Comparison of ENCODE assay signal across 8 cellular contexts in the genomic region with DNA sequence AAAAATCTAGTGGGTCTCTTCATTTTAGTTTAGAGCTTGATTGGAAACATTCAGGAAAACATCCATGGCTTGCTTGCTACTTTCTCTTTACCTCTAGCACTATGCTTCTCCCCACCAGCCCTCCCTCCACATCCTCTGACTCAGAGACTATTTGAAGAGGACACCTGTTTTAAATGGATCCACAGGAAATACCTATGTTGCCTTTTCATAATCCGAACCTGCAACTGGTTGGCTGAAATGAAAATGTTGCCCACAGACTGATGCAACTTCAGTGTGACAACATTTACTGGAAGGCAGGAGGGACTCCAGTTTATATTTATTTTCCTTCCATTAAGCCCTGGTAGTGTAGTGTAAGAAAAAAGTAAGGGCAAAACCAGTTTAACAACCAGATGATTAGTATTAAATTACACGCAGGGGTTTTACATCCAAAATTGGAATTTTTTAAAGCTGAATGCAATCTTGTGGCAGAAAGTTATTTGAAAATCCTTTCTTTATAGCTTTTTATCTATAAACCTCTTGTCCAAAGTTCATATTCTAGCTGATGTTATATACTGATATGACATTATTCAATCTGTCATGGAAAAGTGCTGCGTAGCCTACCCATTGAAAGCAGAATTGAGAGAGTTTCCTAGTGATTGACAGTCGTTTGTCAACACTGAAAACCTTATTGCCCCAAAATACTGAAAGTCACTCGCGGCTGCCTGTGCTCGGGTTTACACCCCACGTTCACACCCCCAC. TPM values are rescaled to one million over a fixed set of nuclear protein-coding genes. Genes with fewer than 3 reads are reported as not detected.
DNase-seq lines count a peak whose midpoint lies in the region; ATAC-seq and TF ChIP-seq lines count a peak whose summit lies in the region.

No MANE protein-coding gene starts in this region.

- POLR2A ChIA-PET in activated CD4-positive, alpha-beta memory T cell treated with anti-CD3 and anti-CD28 coated beads for 36 hours (lab: Charles Lee): interaction anchor here (0.6 kb wide), 1 partner anchor 677 kb away, joined by 4 read pairs; no protein-coding TSS in a partner anchor

- H3K9me3 ChIP-seq in KOPT-K1 (ENCODE audit: insufficient read depth, low read length, poor library complexity, severe bottlenecking) (no peaks in the 10 kb centered on the region), fibroblast of lung (ENCODE audit: control insufficient read depth, insufficient read depth, low read depth, low read length) (no peaks in the 10 kb centered on the region), neural cell (ENCODE audit: low read length) (no peaks in the 10 kb centered on the region)

- no peaks in the 10 kb centered on the region for H3K36me3 ChIP-seq in KOPT-K1 (ENCODE audit: insufficient read depth, low read length)
- H3K36me3 ChIP-seq in fibroblast of lung (ENCODE audit: control insufficient read depth, insufficient read depth, low read length): no peaks in the 10 kb centered on the region
- H3K36me3 ChIP-seq in neural cell (ENCODE audit: insufficient read depth, low read length): no peaks in the 10 kb centered on the region

- no peaks in the 10 kb centered on the region for H3F3A ChIP-seq in neural cell (ENCODE audit: insufficient read depth, low read length, poor library complexity, severe bottlenecking)

- no peak for TF ChIP-seq RAD21 in neural cell (conservative IDR thresholded peaks at IDR 0.05)

- intact Hi-C loops in activated CD4-positive, alpha-beta memory T cell treated with anti-CD3 and anti-CD28 coated beads for 36 hours (cut with micrococcal nuclease): loop anchor here (1.0 to 5.0 kb wide), 4 partner anchors 38 to 391 kb away; partner anchors contain the start of genes ADAT2 and PEX3

- no peaks in the 10 kb centered on the region for H3K36me3 Mint-ChIP-seq in activated CD4-positive, alpha-beta memory T cell treated with anti-CD3 and anti-CD28 coated beads for 36 hours

- no peaks in the 10 kb centered on the region for H3K9me2 ChIP-seq in neural cell (ENCODE audit: insufficient read depth, low read length)

- H3K4me2 ChIP-seq in fibroblast of lung (ENCODE audit: extremely low read depth, insufficient read depth, low read length) (peak overlapping the region; percentile 55), neural cell (ENCODE audit: low read length) (peak overlapping the region; percentile 74)

- TF ChIP-seq CTCF in fibroblast of lung (conservative IDR thresholded peaks at IDR 0.05 in 1 of 2, IDR thresholded peaks at IDR 0.05 in 1 of 2; ENCODE audit: low read depth in 1 of 2, low read length in 2 of 2) (no peak), neural cell (IDR thresholded peaks at IDR 0.05; ENCODE audit: poor library complexity, severe bottlenecking) (no peak)

- CTCF ChIA-PET in activated CD4-positive, alpha-beta memory T cell treated with anti-CD3 and anti-CD28 coated beads for 36 hours (lab: Charles Lee): interaction anchor here (0.9 to 1.6 kb wide), 4 partner anchors 34 to 585 kb away, joined by 3 read pairs; no protein-coding TSS in a partner anchor

- no peaks in the 10 kb centered on the region for H3K9me3 Mint-ChIP-seq in activated CD4-positive, alpha-beta memory T cell treated with anti-CD3 and anti-CD28 coated beads for 36 hours

- no peaks in the 10 kb centered on the region for H3K27me3 Mint-ChIP-seq in activated CD4-positive, alpha-beta memory T cell treated with anti-CD3 and anti-CD28 coated beads for 36 hours

- H3K4me3 ChIP-seq in fibroblast of lung (replicated peaks in 1 of 4; ENCODE audit: control extremely low read depth in 1 of 4, insufficient read depth in 1 of 4, low read depth in 3 of 4, low read length in 4 of 4) (peak overlapping the region; percentile 57 to 93 (median 66)), neural cell (ENCODE audit: low read length) (peak overlapping the region; percentile 89)

- H3K9ac ChIP-seq in fibroblast of lung (ENCODE audit: insufficient read depth, low read length) (peak overlapping the region; percentile 92), neural cell (ENCODE audit: low read length) (peak overlapping the region; percentile 76)

- no peaks in the 10 kb centered on the region for H4K20me1 ChIP-seq in fibroblast of lung (ENCODE audit: control insufficient read depth, extremely low read depth, insufficient read depth, low read length)
- H4K20me1 ChIP-seq in neural cell (ENCODE audit: insufficient read depth): no peaks in the 10 kb centered on the region

- TF ChIP-seq EP300 in neural cell (conservative IDR thresholded peaks at IDR 0.05; ENCODE audit: poor library complexity, severe bottlenecking): no peak

- peak overlapping the region; percentile 89 for H3K4me3 Mint-ChIP-seq in activated CD4-positive, alpha-beta memory T cell treated with anti-CD3 and anti-CD28 coated beads for 36 hours

- peaks cover 23% of the 10 kb centered on the region for H3K4me1 Mint-ChIP-seq in activated CD4-positive, alpha-beta memory T cell treated with anti-CD3 and anti-CD28 coated beads for 36 hours (ENCODE audit: low read depth)

- no peak for ATAC-seq in GM18511 (IDR thresholded peaks at IDR 0.05; ENCODE audit: unreplicated experiment)

- H3K79me2 ChIP-seq in fibroblast of lung (ENCODE audit: control insufficient read depth, insufficient read depth, low read length) (no peaks in the 10 kb centered on the region), neural cell (replicated peaks; ENCODE audit: insufficient read depth, low read length) (no peaks in the 10 kb centered on the region)

- H3K27ac Mint-ChIP-seq in activated CD4-positive, alpha-beta memory T cell treated with anti-CD3 and anti-CD28 coated beads for 36 hours: peak overlapping the region; percentile 92

- peak overlapping the region; percentile 3 for H2AFZ ChIP-seq in fibroblast of lung (ENCODE audit: low read length)
- H2AFZ ChIP-seq in neural cell (ENCODE audit: low read depth, low read length): peak overlapping the region; percentile 87

- peak overlapping the region; percentile 52 for H3K27ac ChIP-seq in KOPT-K1 (ENCODE audit: low read depth, low read length, poor library complexity, severe bottlenecking)
- H3K27ac ChIP-seq in fibroblast of lung (ENCODE audit: insufficient read depth, low read length): peak overlapping the region; percentile 89
- peak overlapping the region; percentile 56 for H3K27ac ChIP-seq in neural cell (ENCODE audit: low read length)

- H3K4me1 ChIP-seq in fibroblast of lung (ENCODE audit: control insufficient read depth, extremely low read depth, insufficient read depth, low read length): no peaks in the 10 kb centered on the region

- H3K27me3 ChIP-seq in fibroblast of lung (ENCODE audit: control insufficient read depth, insufficient read depth, low read length): no peaks in the 10 kb centered on the region
- no peaks in the 10 kb centered on the region for H3K27me3 ChIP-seq in neural cell (ENCODE audit: insufficient read depth, low read depth, low read length)

- peak; percentile 41 for DNase-seq in NK-92 treated with Interleukin-12 subunit alpha and Interleukin-12 subunit beta, amount 100 ng/mL, for 24 hours (lab: John Stamatoyannopoulos, UW)
- DNase-seq in NK-92 (lab: John Stamatoyannopoulos, UW; ENCODE audit: unreplicated experiment) (no peak), fibroblast of lung (ENCODE audit: low read depth in 2 of 2) (peak; percentile 72 to 94), epidermal melanocyte (ENCODE audit: insufficient read length, low spot score) (no peak)
- peak; percentile 65 for DNase-seq in activated CD4-positive, alpha-beta memory T cell treated with anti-CD3 and anti-CD28 coated beads for 36 hours

TF ChIP-seq in neural cell, 6 proteins besides CTCF, POLR2A, EP300 and RAD21:
- TF ChIP-seq EZH2 (IDR thresholded peaks at IDR 0.05; ENCODE audit: borderline replicate concordance, insufficient read depth, low read length, poor library complexity, severe bottlenecking) (no peak), MXI1 (conservative IDR thresholded peaks at IDR 0.05; ENCODE audit: poor library complexity, severe bottlenecking) (no peak), POLR2AphosphoS5 (IDR thresholded peaks at IDR 0.05) (no peak), TAF1 (IDR thresholded peaks at IDR 0.05; ENCODE audit: low read depth) (no peak), SMC3 (conservative IDR thresholded peaks at IDR 0.05; ENCODE audit: poor library complexity) (no peak)
- TF ChIP-seq, protein P1, sequence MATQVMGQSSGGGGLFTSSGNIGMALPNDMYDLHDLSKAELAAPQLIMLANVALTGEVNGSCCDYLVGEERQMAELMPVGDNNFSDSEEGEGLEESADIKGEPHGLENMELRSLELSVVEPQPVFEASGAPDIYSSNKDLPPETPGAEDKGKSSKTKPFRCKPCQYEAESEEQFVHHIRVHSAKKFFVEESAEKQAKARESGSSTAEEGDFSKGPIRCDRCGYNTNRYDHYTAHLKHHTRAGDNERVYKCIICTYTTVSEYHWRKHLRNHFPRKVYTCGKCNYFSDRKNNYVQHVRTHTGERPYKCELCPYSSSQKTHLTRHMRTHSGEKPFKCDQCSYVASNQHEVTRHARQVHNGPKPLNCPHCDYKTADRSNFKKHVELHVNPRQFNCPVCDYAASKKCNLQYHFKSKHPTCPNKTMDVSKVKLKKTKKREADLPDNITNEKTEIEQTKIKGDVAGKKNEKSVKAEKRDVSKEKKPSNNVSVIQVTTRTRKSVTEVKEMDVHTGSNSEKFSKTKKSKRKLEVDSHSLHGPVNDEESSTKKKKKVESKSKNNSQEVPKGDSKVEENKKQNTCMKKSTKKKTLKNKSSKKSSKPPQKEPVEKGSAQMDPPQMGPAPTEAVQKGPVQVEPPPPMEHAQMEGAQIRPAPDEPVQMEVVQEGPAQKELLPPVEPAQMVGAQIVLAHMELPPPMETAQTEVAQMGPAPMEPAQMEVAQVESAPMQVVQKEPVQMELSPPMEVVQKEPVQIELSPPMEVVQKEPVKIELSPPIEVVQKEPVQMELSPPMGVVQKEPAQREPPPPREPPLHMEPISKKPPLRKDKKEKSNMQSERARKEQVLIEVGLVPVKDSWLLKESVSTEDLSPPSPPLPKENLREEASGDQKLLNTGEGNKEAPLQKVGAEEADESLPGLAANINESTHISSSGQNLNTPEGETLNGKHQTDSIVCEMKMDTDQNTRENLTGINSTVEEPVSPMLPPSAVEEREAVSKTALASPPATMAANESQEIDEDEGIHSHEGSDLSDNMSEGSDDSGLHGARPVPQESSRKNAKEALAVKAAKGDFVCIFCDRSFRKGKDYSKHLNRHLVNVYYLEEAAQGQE (IDR thresholded peaks at IDR 0.05; ENCODE audit: borderline replicate concordance): no peak
TF ChIP-seq in neural cell: peak in this region for 0.

RNA-seq across cellular contexts. Expression of gene AIG1, which starts 0.9 kb away (rescaled TPM):
- total RNA-seq in activated CD4-positive, alpha-beta memory T cell treated with anti-CD3 and anti-CD28 coated beads for 36 hours: 10 to 100 TPM; 15.7 to 16.1 TPM
- total RNA-seq in fibroblast of lung: 36.2 and 40.6 TPM in 2 replicates
- polyA plus RNA-seq in fibroblast of lung (33.3 and 42.2 TPM in 2 replicates), neural cell (23.2 and 25.7 TPM in 2 replicates)
- 29.1 and 35.6 TPM in 2 replicates for polyA plus RNA-seq in fibroblast of lung (2012)
- polyA minus RNA-seq in fibroblast of lung (ENCODE audit: low replicate concordance) (12.6 and 30.9 TPM in 2 replicates), neural cell (21.9 and 22.3 TPM in 2 replicates)

Comparison
In these comparisons a context has a peak if more than half of its experiments do, and no peak if none do; other contexts are left out.
1. DNase-seq: peak in NK-92 treated with Interleukin-12 subunit alpha and Interleukin-12 subunit beta, amount 100 ng/mL, for 24 hours (single experiment), activated CD4-positive, alpha-beta memory T cell treated with anti-CD3 and anti-CD28 coated beads for 36 hours (single experiment) and fibroblast of lung (2 of 2); none in NK-92 (single experiment) and epidermal melanocyte (single experiment).
2. Peak in every context shown above with its lines, with median percentiles within 50 percentile points of each other: H3K27ac ChIP-seq.